24 cellular contexts compared by ENCODE assay signal in genomic region chr15:35727627-35728026, GRCh38.
"Had no signal": no experiment of that assay in that cellular context is flagged by ENCODE, and none has a peak within 500 bp of the region (broad histone marks: within the 10 kb centered on the region; RNA-seq: fewer than 3 reads in every experiment).

No MANE protein-coding gene starts in this region.

- H3K36me3 Mint-ChIP-seq: activated naive CD8-positive, alpha-beta T cell; immature natural killer cell; natural killer cell treated with Interleukin-12 subunit alpha and Interleukin-12 subunit beta and Interleukin-15 and Interleukin-18, amount 100 ng/mL, for 72 hours had no signal

- DNase-seq: activated CD4-positive, alpha-beta T cell treated with anti-CD3 and anti-CD28 coated beads for 48 hours; activated CD4-positive, alpha-beta T cell treated with anti-CD3 and anti-CD28 coated beads, Interleukin-2, amount 50 U/mL, for 48 hours; activated CD8-positive, alpha-beta memory T cell treated with anti-CD3 and anti-CD28 coated beads for 24 hours; activated effector memory CD4-positive, alpha-beta T cell treated with Interleukin-2 at 50 U/mL for 16 hours; activated naive CD4-positive, alpha-beta T cell treated with Interleukin-2 at 50 U/mL for 16 hours; anterior cingulate cortex; endodermal cell; foreskin fibroblast; head of caudate nucleus; hypothalamus; immature natural killer cell; left lung; lower lobe of right lung; mucosa of descending colon; occipital lobe; spleen; stimulated activated naive CD4-positive, alpha-beta T cell; T-helper 1 cell had no signal

- H3K9me3 ChIP-seq: lower lobe of right lung, mucosa of descending colon, spleen, tibial nerve had no signal

- H3K4me3 Mint-ChIP-seq: activated naive CD8-positive, alpha-beta T cell; central memory CD8-positive, alpha-beta T cell; dendritic cell treated with granulocyte-macrophage colony-stimulating factor and Interleukin-4, amounts not matched to agents 40 ng/mL and 50 ng/mL, for 4 days; endodermal cell; immature natural killer cell; natural killer cell treated with Interleukin-12 subunit alpha and Interleukin-12 subunit beta and Interleukin-15 and Interleukin-18, amount 100 ng/mL, for 72 hours; T-helper 2 cell treated with Interferon-gamma antibody and Interleukin-4, amounts not matched to agents 5 μg/mL and 100 μg/mL, for 36 hours had no signal

- H3K4me1 Mint-ChIP-seq: central memory CD8-positive, alpha-beta T cell; immature natural killer cell had no signal

- H3K4me1 ChIP-seq: left lung, lower lobe of right lung, spleen, tibial nerve had no signal

- H3K4me3 ChIP-seq: left lung, lower lobe of right lung, mucosa of descending colon, spleen, tibial nerve had no signal

- H3K27me3 Mint-ChIP-seq: central memory CD8-positive, alpha-beta T cell; dendritic cell treated with granulocyte-macrophage colony-stimulating factor and Interleukin-4, amounts not matched to agents 40 ng/mL and 50 ng/mL, for 4 days; natural killer cell treated with Interleukin-12 subunit alpha and Interleukin-12 subunit beta and Interleukin-15 and Interleukin-18, amount 100 ng/mL, for 72 hours had no signal

- H3K9me3 Mint-ChIP-seq: dendritic cell treated with granulocyte-macrophage colony-stimulating factor and Interleukin-4, amounts not matched to agents 40 ng/mL and 50 ng/mL, for 4 days; endodermal cell; T-helper 2 cell treated with Interferon-gamma antibody and Interleukin-4, amounts not matched to agents 5 μg/mL and 100 μg/mL, for 36 hours had no signal

- H3K27me3 ChIP-seq: left lung, spleen, tibial nerve had no signal

- H3K36me3 ChIP-seq: left lung, lower lobe of right lung, spleen, tibial nerve had no signal

- H3K27ac ChIP-seq: left lung, lower lobe of right lung, spleen, tibial nerve had no signal

- H3K27ac Mint-ChIP-seq: activated naive CD8-positive, alpha-beta T cell; dendritic cell treated with granulocyte-macrophage colony-stimulating factor and Interleukin-4, amounts not matched to agents 40 ng/mL and 50 ng/mL, for 4 days; endodermal cell; immature natural killer cell; natural killer cell treated with Interleukin-12 subunit alpha and Interleukin-12 subunit beta and Interleukin-15 and Interleukin-18, amount 100 ng/mL, for 72 hours; T-helper 2 cell treated with Interferon-gamma antibody and Interleukin-4, amounts not matched to agents 5 μg/mL and 100 μg/mL, for 36 hours had no signal

- ATAC-seq: left lung; lower lobe of right lung; natural killer cell treated with Interleukin-12 subunit alpha and Interleukin-12 subunit beta and Interleukin-15 and Interleukin-18, amount 100 ng/mL, for 72 hours had no signal
